Comparison of ENCODE assay signal across 8 cellular contexts in the genomic region with DNA sequence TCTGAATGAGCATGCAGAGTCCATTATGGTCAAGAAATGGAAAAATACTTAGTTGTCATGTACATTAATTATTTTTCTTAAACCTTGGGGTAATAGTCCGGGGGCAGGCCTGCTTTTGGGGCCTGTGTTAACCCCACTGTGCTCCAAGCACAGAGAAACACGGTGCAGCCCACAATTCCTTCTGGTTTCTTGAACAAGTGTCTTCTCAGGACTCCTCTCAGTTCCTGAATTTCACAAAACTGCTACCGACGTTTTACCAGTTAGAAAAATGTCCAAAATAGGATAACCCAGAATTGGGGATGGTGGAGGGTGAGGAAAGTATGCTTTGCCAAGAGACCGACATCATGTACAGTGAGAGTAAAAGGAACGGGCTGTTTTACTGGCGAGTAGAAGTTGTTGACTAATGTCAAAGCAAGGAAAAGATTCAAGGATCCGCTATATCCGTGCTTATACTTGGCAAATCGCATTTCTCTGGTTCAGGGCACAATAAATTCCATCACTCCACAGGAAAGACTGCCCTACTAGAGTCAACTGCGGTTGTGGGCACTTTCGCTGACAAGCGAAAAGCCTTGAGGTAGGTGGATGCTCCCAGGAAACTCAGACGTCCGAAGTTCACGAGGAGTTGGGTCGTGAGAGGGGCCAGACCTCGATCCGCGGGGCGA. TPM values are rescaled to one million over a fixed set of nuclear protein-coding genes. Genes with fewer than 3 reads are reported as not detected.
DNase-seq lines count a peak whose midpoint lies in the region; ATAC-seq lines count a peak whose summit lies in the region.

No MANE protein-coding gene starts in this region.

- H3K4me1 Mint-ChIP-seq in activated CD8-positive, alpha-beta T cell treated with anti-CD3 and anti-CD28 coated beads, Interleukin-2, amount 10 ng/mL, durations not matched to agents 7 days and 5 days (ENCODE audit: low read depth) = peaks cover 40% of the 10 kb centered on the region

- peak overlapping the region; percentile 97 for H3K27ac Mint-ChIP-seq in activated CD8-positive, alpha-beta T cell treated with anti-CD3 and anti-CD28 coated beads, Interleukin-2, amount 10 ng/mL, durations not matched to agents 7 days and 5 days

- no peak for ATAC-seq in activated CD8-positive, alpha-beta T cell treated with anti-CD3 and anti-CD28 coated beads, Interleukin-2, amount 10 ng/mL, durations not matched to agents 7 days and 5 days
- no peak for ATAC-seq in HG03520 (IDR thresholded peaks at IDR 0.05; ENCODE audit: unreplicated experiment)

- H3K9ac ChIP-seq in subcutaneous abdominal adipose tissue (ENCODE audit: low read length in 5 of 5) = peak overlapping the region in 4 of 5 donors; percentile 59 to 79 (median 66)

- H3K36me3 Mint-ChIP-seq in activated CD8-positive, alpha-beta T cell treated with anti-CD3 and anti-CD28 coated beads, Interleukin-2, amount 10 ng/mL, durations not matched to agents 7 days and 5 days (ENCODE audit: low read depth) = peaks cover 8% of the 10 kb centered on the region

- DNase-seq in NCI-H1092 treated with DMSO at 0.1 percent for 48 hours (lab: John Stamatoyannopoulos, UW) = peak; percentile 33
- no peak for DNase-seq in NCI-H1092 (lab: John Stamatoyannopoulos, UW)
- no peak for DNase-seq in activated CD8-positive, alpha-beta T cell treated with anti-CD3 and anti-CD28 coated beads, Interleukin-2, amount 10 ng/mL, durations not matched to agents 7 days and 5 days
- DNase-seq in inferior parietal cortex (ENCODE audit: extremely low spot score) = peak; percentile 33
- no peak for DNase-seq in NCI-H526 (lab: John Stamatoyannopoulos, UW)
- no peak for DNase-seq in stimulated activated CD4-positive, alpha-beta T cell treated with anti-CD3 and anti-CD28 coated beads, Interleukin-1b, Interleukin-23, amount 100 ng/mL, for 48 hours

- H3K4me3 Mint-ChIP-seq in activated CD8-positive, alpha-beta T cell treated with anti-CD3 and anti-CD28 coated beads, Interleukin-2, amount 10 ng/mL, durations not matched to agents 7 days and 5 days = peak overlapping the region; percentile 81

- H3K4me1 ChIP-seq in subcutaneous abdominal adipose tissue (ENCODE audit: control insufficient read depth in 5 of 5, insufficient read depth in 5 of 5, low read length in 5 of 5) = peaks cover 2 to 21% (median 16%) of the 10 kb centered on the region in 5 donors

- no peaks in the 10 kb centered on the region for H3K9me3 Mint-ChIP-seq in activated CD8-positive, alpha-beta T cell treated with anti-CD3 and anti-CD28 coated beads, Interleukin-2, amount 10 ng/mL, durations not matched to agents 7 days and 5 days (ENCODE audit: insufficient read depth)

- peak overlapping the region; percentile 56 to 93 (median 84) for H3K4me3 ChIP-seq in subcutaneous abdominal adipose tissue (ENCODE audit: low read depth in 1 of 5, low read length in 5 of 5)

- H3K9me3 ChIP-seq in subcutaneous abdominal adipose tissue (ENCODE audit: control insufficient read depth in 5 of 5, low read length in 5 of 5) = no peaks in the 10 kb centered on the region

- POLR2A ChIA-PET in activated CD8-positive, alpha-beta T cell treated with anti-CD3 and anti-CD28 coated beads, Interleukin-2, amount 10 ng/mL, durations not matched to agents 7 days and 5 days (lab: Charles Lee) = interaction anchor here (0.6 to 1.8 kb wide), 10 partner anchors 10 to 158 kb away, joined by 3 to 14 read pairs (median 3); a partner anchor contains a TSS

- CTCF ChIA-PET in activated CD8-positive, alpha-beta T cell treated with anti-CD3 and anti-CD28 coated beads, Interleukin-2, amount 10 ng/mL, durations not matched to agents 7 days and 5 days (lab: Charles Lee) = interaction anchor here (1.0 to 1.7 kb wide), 2 partner anchors 24 to 451 kb away, joined by 3 to 8 read pairs; no protein-coding TSS in a partner anchor

- peaks cover 0 to 7% (median 3%) of the 10 kb centered on the region in 5 donors for H3K36me3 ChIP-seq in subcutaneous abdominal adipose tissue (ENCODE audit: control insufficient read depth in 5 of 5, insufficient read depth in 5 of 5, low read length in 5 of 5)

- H3K27ac ChIP-seq in subcutaneous abdominal adipose tissue (ENCODE audit: low read depth, low read length) = no peak overlapping the region

- no peaks in the 10 kb centered on the region for H3K27me3 Mint-ChIP-seq in activated CD8-positive, alpha-beta T cell treated with anti-CD3 and anti-CD28 coated beads, Interleukin-2, amount 10 ng/mL, durations not matched to agents 7 days and 5 days (ENCODE audit: low read depth)

- H3K27me3 ChIP-seq in subcutaneous abdominal adipose tissue (ENCODE audit: control insufficient read depth in 5 of 5, insufficient read depth in 4 of 5, low read length in 5 of 5) = no peaks in the 10 kb centered on the region

RNA-seq across cellular contexts. Expression of a gene that starts 0.5 kb away (rescaled TPM):
- total RNA-seq in activated CD8-positive, alpha-beta T cell treated with anti-CD3 and anti-CD28 coated beads, Interleukin-2, amount 10 ng/mL, durations not matched to agents 7 days and 5 days = 10 to 100 TPM; 25.7 to 29.5 TPM

RNA-seq across cellular contexts. Expression of a gene that starts 54.1 kb away (rescaled TPM):
- total RNA-seq in activated CD8-positive, alpha-beta T cell treated with anti-CD3 and anti-CD28 coated beads, Interleukin-2, amount 10 ng/mL, durations not matched to agents 7 days and 5 days = 10 to 100 TPM; 23.3 to 26.2 TPM

Comparison
In these comparisons a context has a peak if more than half of its experiments do, and no peak if none do; other contexts are left out.
1. DNase-seq: peak in NCI-H1092 treated with DMSO at 0.1 percent for 48 hours (single experiment) and inferior parietal cortex (single experiment); none in NCI-H1092 (single experiment), activated CD8-positive, alpha-beta T cell treated with anti-CD3 and anti-CD28 coated beads, Interleukin-2, amount 10 ng/mL, durations not matched to agents 7 days and 5 days (single experiment), NCI-H526 (0 of 2) and stimulated activated CD4-positive, alpha-beta T cell treated with anti-CD3 and anti-CD28 coated beads, Interleukin-1b, Interleukin-23, amount 100 ng/mL, for 48 hours (single experiment).